ENCODE assay signal across 25 cellular contexts in genomic region chr12:23803547-23803946, GRCh38.
A peak's percentile ranks its signal among the peaks of the same experiment; 100 is the strongest.
DNase-seq lines count a peak whose midpoint lies in the region; ATAC-seq, FAIRE-seq and TF ChIP-seq lines count a peak whose summit lies in the region.
"Had no signal": no experiment of that assay in that cellular context is flagged by ENCODE, and none has a peak within 500 bp of the region (broad histone marks: within the 10 kb centered on the region; RNA-seq: fewer than 3 reads in every experiment).

No MANE protein-coding gene starts in this region.

- no peak overlapping the region for H2AK5ac ChIP-seq in H1 (ENCODE audit: low read depth, low read length)

- intact Hi-C loops in A673 (cut with micrococcal nuclease; ENCODE audit: unreplicated experiment) (no loop called here), right cardiac atrium (cut with DNase I) (no loop called here)

- H3K4me2 ChIP-seq in H1 (ENCODE audit: insufficient read depth in 1 of 2, low read depth in 2 of 2, low read length in 2 of 2) (no peak overlapping the region), neural progenitor cell (peak overlapping the region; percentile 15)
- H3K4me2 ChIP-seq: BLaER1, SK-N-SH had no signal

- H3K27ac ChIP-seq in A673 (ENCODE audit: low read depth, low read length, poor library complexity, severe bottlenecking) (no peak overlapping the region), H1 (ENCODE audit: low read depth, low read length) (no peak overlapping the region), neural progenitor cell (no peak overlapping the region), right cardiac atrium (ENCODE audit: low read length) (no peak overlapping the region)
- H3K27ac ChIP-seq: BLaER1 had no signal

- H4K20me1 ChIP-seq in H1 (replicated peaks in 1 of 2; ENCODE audit: control insufficient read depth in 1 of 2, insufficient read depth in 2 of 2, low read length in 2 of 2) = no peaks in the 10 kb centered on the region
- H4K20me1 ChIP-seq in neural progenitor cell (ENCODE audit: low read depth) = no peaks in the 10 kb centered on the region
- H4K20me1 ChIP-seq: BLaER1 had no signal

- H3K27me3 ChIP-seq in A673 (replicated peaks; ENCODE audit: insufficient read depth, low read depth, low read length, poor library complexity) = no peaks in the 10 kb centered on the region
- no peaks in the 10 kb centered on the region for H3K27me3 ChIP-seq in H1 (replicated peaks in 1 of 4; ENCODE audit: control insufficient read depth in 3 of 4, extremely low read depth in 1 of 4, insufficient read depth in 3 of 4, low read length in 3 of 4)
- no peaks in the 10 kb centered on the region for H3K27me3 ChIP-seq in neural progenitor cell
- no peaks in the 10 kb centered on the region for H3K27me3 ChIP-seq in right cardiac atrium (ENCODE audit: control insufficient read depth, insufficient read depth)
- H3K27me3 ChIP-seq: BLaER1, MG63 had no signal

- ATAC-seq in right cardiac atrium = no peak
- ATAC-seq: HCT116, PC-3 had no signal

- H2BK5ac ChIP-seq in H1 (ENCODE audit: low read depth, low read length) = no peak overlapping the region

- no peak overlapping the region for H2BK12ac ChIP-seq in H1 (ENCODE audit: low read depth, low read length)

- H3K23ac ChIP-seq in H1 (ENCODE audit: insufficient read length) = no peak overlapping the region

- no peak overlapping the region for H2BK120ac ChIP-seq in H1 (replicated peaks; ENCODE audit: low read depth, low read length)

- H3K23me2 ChIP-seq in H1 (ENCODE audit: low read depth, low read length) = no peaks in the 10 kb centered on the region

- TF ChIP-seq CTCF in A673 (conservative IDR thresholded peaks at IDR 0.05; ENCODE audit: low read depth, low read length) (no peak), H1 (IDR thresholded peaks at IDR 0.05; ENCODE audit: control extremely low read depth in 1 of 3, insufficient read depth in 1 of 3, low read depth in 1 of 3, low read length in 3 of 3) (no peak), neural progenitor cell (IDR thresholded peaks at IDR 0.05) (no peak)

- H3K36me3 ChIP-seq in A673 (ENCODE audit: insufficient read depth, low read length, poor library complexity, severe bottlenecking) (no peaks in the 10 kb centered on the region), H1 (ENCODE audit: control insufficient read depth in 2 of 4, insufficient read depth in 4 of 4, low read length in 3 of 4) (no peaks in the 10 kb centered on the region), neural progenitor cell (no peaks in the 10 kb centered on the region)
- H3K36me3 ChIP-seq: BLaER1, MG63 had no signal

- CTCF ChIA-PET in A673 (lab: Charles Lee) = no interaction called here
- CTCF ChIA-PET in H1 (lab: Charles Lee; ENCODE audit: partially characterized antibody) = interaction anchor here (1.0 kb wide), 1 partner anchor 11 kb away, joined by 3 read pairs; no protein-coding TSS in a partner anchor

- POLR2A ChIA-PET in A673 (lab: Charles Lee; ENCODE audit: low non-redundant PET) = no interaction called here
- POLR2A ChIA-PET in H1 (lab: Charles Lee; ENCODE audit: partially characterized antibody) = no interaction called here

- no peak for TF ChIP-seq POLR2A in H1 (IDR thresholded peaks at IDR 0.05; ENCODE audit: control extremely low read depth in 1 of 2, low read depth in 2 of 2, low read length in 2 of 2)

- no peak for FAIRE-seq in H1 (lab: Jason Lieb, UNC)
- FAIRE-seq: D721Med, GM18507 had no signal

- no peak overlapping the region for H3K27ac Mint-ChIP-seq in neural progenitor cell
- H3K27ac Mint-ChIP-seq: CD4-positive, CD25-positive, alpha-beta regulatory T cell had no signal

- H4K5ac ChIP-seq in H1 (ENCODE audit: insufficient read length, low read depth, low read length) = no peak overlapping the region

- whole genome bisulfite sequencing in H1 (ENCODE audit: extremely low coverage in 1 of 2, insufficient coverage in 1 of 2, insufficient read length in 1 of 2, insufficient replicate concordance in 2 of 2, low coverage in 1 of 2, low lambda C conversion rate in 2 of 2, missing lambda C conversion rate in 1 of 2), 2 experiments = 86% methylated on average over 2 of the region's 2 CpGs; no CpG with 5 or more reads in 1 of the 2 experiments
- 85% methylated on average over 2 of the region's 2 CpGs for WGBS in right cardiac atrium

- H3K4me3 ChIP-seq in A673 (ENCODE audit: low read depth, low read length, poor library complexity, severe bottlenecking) (no peak overlapping the region), H1 (ENCODE audit: extremely low read depth in 1 of 4, insufficient read depth in 2 of 4, low read depth in 3 of 4, low read length in 4 of 4) (no peak overlapping the region), neural progenitor cell (no peak overlapping the region), right cardiac atrium (ENCODE audit: low read length) (no peak overlapping the region)
- H3K4me3 ChIP-seq: BLaER1, MG63 had no signal

- H3K9me3 Mint-ChIP-seq in neural progenitor cell = no peaks in the 10 kb centered on the region

- H3K4ac ChIP-seq in H1 (replicated peaks; ENCODE audit: insufficient read length, low read depth, low read length) = no peak overlapping the region

- no peak overlapping the region for H3K14ac ChIP-seq in H1 (ENCODE audit: insufficient read length)

- H3K9me3 ChIP-seq in A673 (ENCODE audit: low read depth, low read length, poor library complexity, severe bottlenecking) = no peaks in the 10 kb centered on the region
- no peaks in the 10 kb centered on the region for H3K9me3 ChIP-seq in H1 (ENCODE audit: insufficient read depth in 2 of 2, low read depth in 1 of 2, low read length in 1 of 2)
- H3K9me3 ChIP-seq in neural progenitor cell (ENCODE audit: low read depth) = no peaks in the 10 kb centered on the region
- H3K9me3 ChIP-seq in right cardiac atrium (ENCODE audit: control insufficient read depth, low read length) = no peaks in the 10 kb centered on the region
- H3K9me3 ChIP-seq: BLaER1, MG63, SK-N-SH had no signal

- peaks cover 6% of the 10 kb centered on the region for H3F3A ChIP-seq in neural progenitor cell (ENCODE audit: low read depth)

- BruUV-seq in A673 (replicated peaks; lab: Mats Ljungman, UMichigan) = no TSS peak

- H3K4me1 ChIP-seq in A673 (ENCODE audit: insufficient read depth, low read length, poor library complexity, severe bottlenecking) = peaks cover 3% of the 10 kb centered on the region
- H3K4me1 ChIP-seq in H1 (replicated peaks in 1 of 4; ENCODE audit: control insufficient read depth in 3 of 4, insufficient read depth in 4 of 4, low read length in 3 of 4) = no peaks in the 10 kb centered on the region
- H3K4me1 ChIP-seq in neural progenitor cell = peaks cover 6% of the 10 kb centered on the region
- H3K4me1 ChIP-seq in right cardiac atrium (ENCODE audit: control insufficient read depth, insufficient read depth, low read length) = no peaks in the 10 kb centered on the region
- H3K4me1 ChIP-seq: BLaER1 had no signal

- no peak overlapping the region for H4K91ac ChIP-seq in H1 (replicated peaks; ENCODE audit: insufficient read length, low read length)

- H2BK15ac ChIP-seq in H1 (ENCODE audit: low read length) = no peak overlapping the region

- H3K4me3 Mint-ChIP-seq in neural progenitor cell = no peak overlapping the region
- H3K4me3 Mint-ChIP-seq: CD4-positive, CD25-positive, alpha-beta regulatory T cell had no signal

- no peak overlapping the region for H3K56ac ChIP-seq in H1 (replicated peaks; ENCODE audit: insufficient read length, low read depth, low read length)

- H3K36me3 Mint-ChIP-seq in neural progenitor cell = peaks cover 7% of the 10 kb centered on the region
- H3K36me3 Mint-ChIP-seq: CD4-positive, CD25-positive, alpha-beta regulatory T cell had no signal

- DNase-seq in A673 (ENCODE audit: low spot score) (peak; percentile 6), NOMO-1 (lab: John Stamatoyannopoulos, UW; ENCODE audit: unreplicated experiment in 2 of 2) (peak; percentile 33 to 78), H1 (ENCODE audit: low read depth in 1 of 2, low spot score in 2 of 2) (no peak), neural progenitor cell (ENCODE audit: low spot score) (no peak), middle frontal gyrus (ENCODE audit: extremely low spot score, low spot score) (no peak), right cardiac atrium (no peak)
- DNase-seq in stimulated activated CD4-positive, alpha-beta T cell treated with anti-CD3 and anti-CD28 coated beads, Interleukin-4, amount 100 ng/mL, for 4 hours = no peak
- DNase-seq: 8988T; CD4-positive, CD25-positive, alpha-beta regulatory T cell; GOT3; KBM-7; MG63; NCI-H1105 treated with DMSO at 0.1 percent for 48 hours; NCI-H146; NCI-H1930; NCI-H2107; NCI-H446 treated with DMSO at 0.1 percent for 48 hours; NCI-H526; PC-3; SK-N-SH; SW 1271 had no signal

- TF ChIP-seq RAD21 in H1 (IDR thresholded peaks at IDR 0.05 in 1 of 2, conservative IDR thresholded peaks at IDR 0.05 in 1 of 2; ENCODE audit: low read depth in 2 of 2, low read length in 2 of 2) = no peak

- H3K9ac ChIP-seq in H1 (replicated peaks in 1 of 4; ENCODE audit: extremely low read depth in 1 of 4, low read depth in 3 of 4, low read length in 3 of 4) = no peak overlapping the region
- H3K9ac ChIP-seq in neural progenitor cell = no peak overlapping the region
- H3K9ac ChIP-seq: BLaER1, SK-N-SH had no signal

- peaks cover 12% of the 10 kb centered on the region for H3K4me1 Mint-ChIP-seq in neural progenitor cell
- H3K4me1 Mint-ChIP-seq: CD4-positive, CD25-positive, alpha-beta regulatory T cell had no signal

- H2AFZ ChIP-seq in H1 (ENCODE audit: low read length) (no peak overlapping the region), neural progenitor cell (replicated peaks) (no peak overlapping the region)

- TF ChIP-seq EP300 in H1 (IDR thresholded peaks at IDR 0.05; ENCODE audit: borderline replicate concordance in 1 of 2, low read depth in 2 of 2, low read length in 2 of 2) = no peak

- H3K79me1 ChIP-seq in H1 (ENCODE audit: low read depth, low read length) = no peaks in the 10 kb centered on the region

- H2BK20ac ChIP-seq in H1 (ENCODE audit: low read length) = no peak overlapping the region

- H3K18ac ChIP-seq in H1 (ENCODE audit: extremely low read depth, low read length) = no peak overlapping the region

- H4K8ac ChIP-seq in H1 (ENCODE audit: extremely low read depth, insufficient read depth, low read length) = no peak overlapping the region

- no peaks in the 10 kb centered on the region for H3K27me3 Mint-ChIP-seq in neural progenitor cell (ENCODE audit: insufficient read depth, low read depth)
- H3K27me3 Mint-ChIP-seq: CD4-positive, CD25-positive, alpha-beta regulatory T cell had no signal

- no peaks in the 10 kb centered on the region for H3K79me2 ChIP-seq in H1 (ENCODE audit: control insufficient read depth in 1 of 2, insufficient read depth in 2 of 2, low read length in 2 of 2)
- H3K79me2 ChIP-seq in neural progenitor cell (ENCODE audit: low read depth) = peaks cover 20% of the 10 kb centered on the region

TF ChIP-seq in H1, 55 proteins besides CTCF, POLR2A, EP300 and RAD21:
- TF ChIP-seq BACH1 (IDR thresholded peaks at IDR 0.05; ENCODE audit: low read length) = peak; percentile 14; the same call in 1 of the 2 replicates
- TF ChIP-seq CHD2 (IDR thresholded peaks at IDR 0.05; ENCODE audit: low read length) = no peak
TF ChIP-seq in H1: peak in this region for 1.

Comparison
In these comparisons a context has a peak if more than half of its experiments do, and no peak if none do; other contexts are left out.
1. DNase-seq: peak in A673 (single experiment) and NOMO-1 (2 of 2); none in H1 (0 of 2), neural progenitor cell (single experiment), middle frontal gyrus (single experiment), stimulated activated CD4-positive, alpha-beta T cell treated with anti-CD3 and anti-CD28 coated beads, Interleukin-4, amount 100 ng/mL, for 4 hours (0 of 2) and right cardiac atrium (0 of 3).